In genomic region chr10:84567133-84567532, GRCh38 we compare ENCODE assay signal across 23 cellular contexts.
"Had no signal": no experiment of that assay in that cellular context is flagged by ENCODE, and none has a peak within 500 bp of the region (broad histone marks: within the 10 kb centered on the region; RNA-seq: fewer than 3 reads in every experiment).

No MANE protein-coding gene starts in this region.

- H3K4me3 ChIP-seq: coronary artery, dorsolateral prefrontal cortex, esophagus muscularis mucosa, gastrocnemius medialis, lung, testis, tibial nerve, upper lobe of right lung, vagina had no signal

- ATAC-seq: gastrocnemius medialis; left cardiac atrium; left ventricle myocardium superior; sciatic nerve; stimulated activated naive B cell treated with anti-CD40 and anti-IgM and Interleukin-4, amounts not matched to agents 10 μg/mL and 1 μg/mL and 100 μg/mL, for 72 hours; stimulated activated naive CD8-positive, alpha-beta T cell treated with anti-CD3 and anti-CD28 coated beads, Interleukin-15, amount 100 ng/mL, for 72 hours; upper lobe of right lung had no signal

- H3K27ac ChIP-seq: coronary artery, dorsolateral prefrontal cortex, epithelial cell of prostate, esophagus muscularis mucosa, gastrocnemius medialis, parathyroid adenoma, testis, tibial nerve, upper lobe of right lung, vagina had no signal

- H3K27me3 ChIP-seq: gastrocnemius medialis, testis, tibial nerve, vagina had no signal

- H3K79me2 ChIP-seq: parathyroid adenoma had no signal

- H2AFZ ChIP-seq: parathyroid adenoma had no signal

- H3K4me1 ChIP-seq: esophagus muscularis mucosa, gastrocnemius medialis, testis, tibial nerve, upper lobe of right lung, vagina had no signal

- H3K9me3 Mint-ChIP-seq: stimulated activated naive CD8-positive, alpha-beta T cell treated with anti-CD3 and anti-CD28 coated beads, Interleukin-15, amount 100 ng/mL, for 72 hours had no signal

- H3K27ac Mint-ChIP-seq: naive B cell; nephron; stimulated activated naive B cell treated with anti-CD40 and anti-IgM and Interleukin-4, amounts not matched to agents 10 μg/mL and 1 μg/mL and 100 μg/mL, for 72 hours; stimulated activated naive CD8-positive, alpha-beta T cell treated with anti-CD3 and anti-CD28 coated beads, Interleukin-15, amount 100 ng/mL, for 72 hours had no signal

- H3K36me3 Mint-ChIP-seq: stimulated activated naive B cell treated with anti-CD40 and anti-IgM and Interleukin-4, amounts not matched to agents 10 μg/mL and 1 μg/mL and 100 μg/mL, for 72 hours had no signal

- DNase-seq: dorsolateral prefrontal cortex; effector memory CD4-positive, alpha-beta T cell; gastrocnemius medialis; kidney; left cardiac atrium; left ventricle myocardium superior; mesenchymal stem cell; naive B cell; stimulated activated CD4-positive, alpha-beta T cell treated with anti-CD3 and anti-CD28 coated beads, Interleukin-2, amount 100 ng/mL, for 24 hours; stimulated activated CD4-positive, alpha-beta T cell treated with anti-CD3 and anti-CD28 coated beads, Interleukin-4, amount 100 ng/mL, for 4 hours; stimulated activated naive B cell treated with anti-CD40 and anti-IgM and Interleukin-4, amounts not matched to agents 10 μg/mL and 1 μg/mL and 100 μg/mL, for 72 hours; stimulated activated naive CD8-positive, alpha-beta T cell treated with anti-CD3 and anti-CD28 coated beads, Interleukin-15, amount 100 ng/mL, for 72 hours; testis; upper lobe of right lung had no signal

- H3K4me1 Mint-ChIP-seq: stimulated activated naive CD8-positive, alpha-beta T cell treated with anti-CD3 and anti-CD28 coated beads, Interleukin-15, amount 100 ng/mL, for 72 hours had no signal

- H3K36me3 ChIP-seq: esophagus muscularis mucosa, gastrocnemius medialis, tibial nerve, upper lobe of right lung, vagina had no signal

- H3K4me3 Mint-ChIP-seq: naive B cell; nephron; stimulated activated naive B cell treated with anti-CD40 and anti-IgM and Interleukin-4, amounts not matched to agents 10 μg/mL and 1 μg/mL and 100 μg/mL, for 72 hours; stimulated activated naive CD8-positive, alpha-beta T cell treated with anti-CD3 and anti-CD28 coated beads, Interleukin-15, amount 100 ng/mL, for 72 hours had no signal

- H3K9me3 ChIP-seq: esophagus muscularis mucosa, gastrocnemius medialis, testis, tibial nerve, upper lobe of right lung, vagina had no signal

- H3K9ac ChIP-seq: parathyroid adenoma had no signal
